ENCODE assay signal across 16 cellular contexts in genomic region chr2:147577323-147578014, GRCh38.
DNase-seq lines count a peak whose midpoint lies in the region; ATAC-seq and TF ChIP-seq lines count a peak whose summit lies in the region.
"Had no signal": no experiment of that assay in that cellular context is flagged by ENCODE, and none has a peak within 500 bp of the region (broad histone marks: within the 10 kb centered on the region; RNA-seq: fewer than 3 reads in every experiment).

No MANE protein-coding gene starts in this region.

- H3K9me3 ChIP-seq in gastroesophageal sphincter = no peaks in the 10 kb centered on the region
- no peaks in the 10 kb centered on the region for H3K9me3 ChIP-seq in right lobe of liver
- H3K9me3 ChIP-seq in tibial nerve = no peaks in the 10 kb centered on the region
- H3K9me3 ChIP-seq: A549, BE2C had no signal

- H3K36me3 Mint-ChIP-seq in activated naive CD4-positive, alpha-beta T cell treated with anti-CD3 and anti-CD28 coated beads, Interleukin-2, amount 10 ng/mL, durations not matched to agents 7 days and 5 days = no peaks in the 10 kb centered on the region
- H3K36me3 Mint-ChIP-seq: CD4-positive, alpha-beta memory T cell had no signal

- no peaks in the 10 kb centered on the region for H3K4me1 Mint-ChIP-seq in activated naive CD4-positive, alpha-beta T cell treated with anti-CD3 and anti-CD28 coated beads, Interleukin-2, amount 10 ng/mL, durations not matched to agents 7 days and 5 days
- H3K4me1 Mint-ChIP-seq: CD4-positive, alpha-beta memory T cell; GM23338; H9 had no signal

- no peaks in the 10 kb centered on the region for H3K27me3 Mint-ChIP-seq in activated naive CD4-positive, alpha-beta T cell treated with anti-CD3 and anti-CD28 coated beads, Interleukin-2, amount 10 ng/mL, durations not matched to agents 7 days and 5 days
- H3K27me3 Mint-ChIP-seq: CD4-positive, alpha-beta memory T cell had no signal

- ATAC-seq in gastroesophageal sphincter (peak; percentile 46), right lobe of liver (peak; percentile 73 to 97 (median 77)), GM21360 (IDR thresholded peaks at IDR 0.05; ENCODE audit: unreplicated experiment) (no peak)
- ATAC-seq: A549, GM23338 had no signal

- CTCF ChIA-PET in activated naive CD4-positive, alpha-beta T cell treated with anti-CD3 and anti-CD28 coated beads, Interleukin-2, amount 10 ng/mL, durations not matched to agents 7 days and 5 days (lab: Charles Lee) = no interaction called here

- H3K9ac ChIP-seq in rectal smooth muscle tissue (ENCODE audit: low read length) = no peak overlapping the region

- peak overlapping the region in 1 of 4 donors; percentile 17 for H3K27ac ChIP-seq in gastroesophageal sphincter
- H3K27ac ChIP-seq in right lobe of liver = no peak overlapping the region
- peak overlapping the region; percentile 38 for H3K27ac ChIP-seq in rectal smooth muscle tissue (ENCODE audit: low read depth, low read length)
- no peak overlapping the region for H3K27ac ChIP-seq in tibial nerve
- H3K27ac ChIP-seq: A549, C4-2B had no signal

- no peaks in the 10 kb centered on the region for H3K4me1 ChIP-seq in gastroesophageal sphincter
- no peaks in the 10 kb centered on the region for H3K4me1 ChIP-seq in right lobe of liver
- H3K4me1 ChIP-seq in rectal smooth muscle tissue (ENCODE audit: control insufficient read depth, insufficient read depth, low read length) = peaks cover 10% of the 10 kb centered on the region
- H3K4me1 ChIP-seq in tibial nerve = no peaks in the 10 kb centered on the region
- H3K4me1 ChIP-seq: A549, BE2C had no signal

- DNase-seq in right lobe of liver (peak in 1 of 3 donors; percentile 48), NCI-H345 treated with DMSO at 0.1 percent for 48 hours (lab: John Stamatoyannopoulos, UW; ENCODE audit: unreplicated experiment) (no peak), tibial nerve (ENCODE audit: low spot score in 2 of 2) (no peak)
- no peak for DNase-seq in activated naive CD4-positive, alpha-beta T cell treated with anti-CD3 and anti-CD28 coated beads, Interleukin-2, amount 10 ng/mL, durations not matched to agents 7 days and 5 days
- DNase-seq: BE2C; CD4-positive, alpha-beta memory T cell; DMS153; DMS79 treated with DMSO at 0.1 percent for 48 hours; EL; H9 had no signal

- no peak for TF ChIP-seq POLR2A in gastroesophageal sphincter (IDR thresholded peaks at IDR 0.05)
- no peak for TF ChIP-seq POLR2A in right lobe of liver (IDR thresholded peaks at IDR 0.05)
- TF ChIP-seq POLR2A in tibial nerve (IDR thresholded peaks at IDR 0.05) = no peak

- H3K9me3 Mint-ChIP-seq in activated naive CD4-positive, alpha-beta T cell treated with anti-CD3 and anti-CD28 coated beads, Interleukin-2, amount 10 ng/mL, durations not matched to agents 7 days and 5 days = no peaks in the 10 kb centered on the region

- TF ChIP-seq EP300 in gastroesophageal sphincter (IDR thresholded peaks at IDR 0.05) (no peak), tibial nerve (IDR thresholded peaks at IDR 0.05) (no peak)

- TF ChIP-seq CTCF in gastroesophageal sphincter (IDR thresholded peaks at IDR 0.05) (no peak), right lobe of liver (IDR thresholded peaks at IDR 0.05) (no peak), tibial nerve (IDR thresholded peaks at IDR 0.05) (no peak)

- H3K4me3 Mint-ChIP-seq in activated naive CD4-positive, alpha-beta T cell treated with anti-CD3 and anti-CD28 coated beads, Interleukin-2, amount 10 ng/mL, durations not matched to agents 7 days and 5 days = no peak overlapping the region
- H3K4me3 Mint-ChIP-seq: CD4-positive, alpha-beta memory T cell; GM23338; H9 had no signal

- H3K27me3 ChIP-seq in gastroesophageal sphincter = no peaks in the 10 kb centered on the region
- no peaks in the 10 kb centered on the region for H3K27me3 ChIP-seq in right lobe of liver
- H3K27me3 ChIP-seq in rectal smooth muscle tissue (ENCODE audit: control insufficient read depth, insufficient read depth, low read length) = no peaks in the 10 kb centered on the region
- H3K27me3 ChIP-seq in tibial nerve = no peaks in the 10 kb centered on the region
- H3K27me3 ChIP-seq: BE2C had no signal

- H3K36me3 ChIP-seq in gastroesophageal sphincter (no peaks in the 10 kb centered on the region), right lobe of liver (no peaks in the 10 kb centered on the region), rectal smooth muscle tissue (ENCODE audit: control insufficient read depth, insufficient read depth, low read length) (no peaks in the 10 kb centered on the region), tibial nerve (no peaks in the 10 kb centered on the region)
- H3K36me3 ChIP-seq: BE2C had no signal

- intact Hi-C loops in right lobe of liver (cut with DNase I) = no loop called here

- no peak overlapping the region for H3K4me3 ChIP-seq in gastroesophageal sphincter
- H3K4me3 ChIP-seq in right lobe of liver = no peak overlapping the region
- no peak overlapping the region for H3K4me3 ChIP-seq in rectal smooth muscle tissue (ENCODE audit: low read length)
- no peak overlapping the region for H3K4me3 ChIP-seq in tibial nerve
- H3K4me3 ChIP-seq: A549, GM23338 had no signal

- no peak overlapping the region for H3K27ac Mint-ChIP-seq in activated naive CD4-positive, alpha-beta T cell treated with anti-CD3 and anti-CD28 coated beads, Interleukin-2, amount 10 ng/mL, durations not matched to agents 7 days and 5 days
- H3K27ac Mint-ChIP-seq: CD4-positive, alpha-beta memory T cell; GM23338; H9 had no signal

- 46 to 67% methylated on average over 8 of the region's 8 CpGs for WGBS in gastroesophageal sphincter (ENCODE audit: low coverage in 1 of 2), 2 donors
- 59% methylated on average over 8 of the region's 8 CpGs for WGBS in right lobe of liver (ENCODE audit: insufficient coverage, low coverage, low lambda C conversion rate, missing lambda C conversion rate)
- 61 to 75% methylated on average over 8 of the region's 8 CpGs for WGBS in tibial nerve, 2 donors
